Comparison of ENCODE assay signal across 9 cellular contexts in genomic region chr2:207156451-207157161, GRCh38. TPM values are rescaled to one million over a fixed set of nuclear protein-coding genes. Genes with fewer than 3 reads are reported as not detected.
DNase-seq lines count a peak whose midpoint lies in the region; ATAC-seq and TF ChIP-seq lines count a peak whose summit lies in the region.
"Had no signal": no experiment of that assay in that cellular context is flagged by ENCODE, and none has a peak within 500 bp of the region (broad histone marks: within the 10 kb centered on the region; RNA-seq: fewer than 3 reads in every experiment).

No MANE protein-coding gene starts in this region.

- no peak for TF ChIP-seq RAD21 in SK-N-SH (IDR thresholded peaks at IDR 0.05; ENCODE audit: low read length)

- H3K27ac Mint-ChIP-seq in activated T-helper 1 cell treated with anti-CD3 and anti-CD28 coated beads, Interleukin-12 subunit alpha, Interleukin-12 subunit beta, Interleukin-2, Interleukin-4 antibody, amounts not matched to agents 30 ng/mL and 10 ng/mL and 1 ng/mL, durations not matched to agents 14 hours and 24 hours and 36 hours = peak overlapping the region; percentile 41

- peak overlapping the region; percentile 0 for H3K4me3 Mint-ChIP-seq in activated T-helper 1 cell treated with anti-CD3 and anti-CD28 coated beads, Interleukin-12 subunit alpha, Interleukin-12 subunit beta, Interleukin-2, Interleukin-4 antibody, amounts not matched to agents 30 ng/mL and 10 ng/mL and 1 ng/mL, durations not matched to agents 14 hours and 24 hours and 36 hours

- no peaks in the 10 kb centered on the region for H3K9me3 Mint-ChIP-seq in activated T-helper 1 cell treated with anti-CD3 and anti-CD28 coated beads, Interleukin-12 subunit alpha, Interleukin-12 subunit beta, Interleukin-2, Interleukin-4 antibody, amounts not matched to agents 30 ng/mL and 10 ng/mL and 1 ng/mL, durations not matched to agents 14 hours and 24 hours and 36 hours

- H3K4me1 ChIP-seq in SK-N-SH (ENCODE audit: control insufficient read depth in 1 of 2, insufficient read depth in 2 of 2, low read depth in 1 of 2, low read length in 1 of 2) = peaks cover 48 to 72% of the 10 kb centered on the region in 2 experiments
- H3K4me1 ChIP-seq in gastrocnemius medialis = peaks cover 52 to 81% of the 10 kb centered on the region in 2 donors

- no peak for TF ChIP-seq POLR2A in gastrocnemius medialis (IDR thresholded peaks at IDR 0.05)

- no peak for ATAC-seq in SK-N-SH treated with all-trans-retinoic acid at 6 μM for 48 hours
- ATAC-seq in HG02798 (IDR thresholded peaks at IDR 0.05; ENCODE audit: poor library complexity, unreplicated experiment) = peak; percentile 67
- ATAC-seq in gastrocnemius medialis = no peak

- H3K4me3 ChIP-seq in SK-N-SH (ENCODE audit: low read depth in 2 of 2, low read length in 1 of 2) = no peak overlapping the region
- H3K4me3 ChIP-seq in gastrocnemius medialis = no peak overlapping the region
- H3K4me3 ChIP-seq: adrenal gland had no signal

- H3K36me3 Mint-ChIP-seq in activated T-helper 1 cell treated with anti-CD3 and anti-CD28 coated beads, Interleukin-12 subunit alpha, Interleukin-12 subunit beta, Interleukin-2, Interleukin-4 antibody, amounts not matched to agents 30 ng/mL and 10 ng/mL and 1 ng/mL, durations not matched to agents 14 hours and 24 hours and 36 hours (ENCODE audit: low read depth) = peaks cover 24% of the 10 kb centered on the region

- H3K27ac ChIP-seq in SK-N-SH (ENCODE audit: low read depth in 2 of 2, low read length in 1 of 2) (peak overlapping the region in 1 of 2 experiments; percentile 47; a peak in 1 of 4 replicates), gastrocnemius medialis (peak overlapping the region; percentile 16 to 80 (median 23))

- H3K27me3 ChIP-seq in SK-N-SH (ENCODE audit: insufficient read depth) = no peaks in the 10 kb centered on the region
- H3K27me3 ChIP-seq in gastrocnemius medialis = no peaks in the 10 kb centered on the region
- H3K27me3 ChIP-seq: adrenal gland had no signal

- peaks cover 11% of the 10 kb centered on the region for H3F3A ChIP-seq in SK-N-SH (replicated peaks; ENCODE audit: insufficient read depth)

- TF ChIP-seq EP300 in SK-N-SH (IDR thresholded peaks at IDR 0.05; ENCODE audit: borderline replicate concordance in 1 of 2, low read depth in 1 of 2, low read length in 1 of 2) = no peak

- peaks cover 75% of the 10 kb centered on the region for H3K4me1 Mint-ChIP-seq in activated T-helper 1 cell treated with anti-CD3 and anti-CD28 coated beads, Interleukin-12 subunit alpha, Interleukin-12 subunit beta, Interleukin-2, Interleukin-4 antibody, amounts not matched to agents 30 ng/mL and 10 ng/mL and 1 ng/mL, durations not matched to agents 14 hours and 24 hours and 36 hours (ENCODE audit: low read depth)

- peaks cover 100% of the 10 kb centered on the region for H3K79me2 ChIP-seq in SK-N-SH (ENCODE audit: insufficient read depth)

- H2AFZ ChIP-seq in SK-N-SH (ENCODE audit: low read depth) = no peak overlapping the region

- no peak for TF ChIP-seq CTCF in SK-N-SH (IDR thresholded peaks at IDR 0.05)
- TF ChIP-seq CTCF in gastrocnemius medialis (IDR thresholded peaks at IDR 0.05 in 4 of 5, conservative IDR thresholded peaks at IDR 0.05 in 1 of 5) = no peak
- TF ChIP-seq CTCF in GM13977 (IDR thresholded peaks at IDR 0.05; ENCODE audit: extremely low read depth, insufficient read depth, missing control alignments) = no peak

- H3K36me3 ChIP-seq in SK-N-SH (replicated peaks in 1 of 2; ENCODE audit: control insufficient read depth in 1 of 2, insufficient read depth in 2 of 2, low read length in 1 of 2) (peaks cover 0 to 22% of the 10 kb centered on the region in 2 experiments), gastrocnemius medialis (no peaks in the 10 kb centered on the region)
- H3K36me3 ChIP-seq: adrenal gland had no signal

- H3K4me2 ChIP-seq in SK-N-SH = peak overlapping the region; percentile 10

- H3K27me3 Mint-ChIP-seq in activated T-helper 1 cell treated with anti-CD3 and anti-CD28 coated beads, Interleukin-12 subunit alpha, Interleukin-12 subunit beta, Interleukin-2, Interleukin-4 antibody, amounts not matched to agents 30 ng/mL and 10 ng/mL and 1 ng/mL, durations not matched to agents 14 hours and 24 hours and 36 hours (ENCODE audit: insufficient read depth) = peaks cover 3% of the 10 kb centered on the region

- CTCF ChIA-PET in SK-N-SH (lab: Yijun Ruan, JAX) = interaction anchor here (0.5 to 1.9 kb wide), 9 partner anchors 14 to 356 kb away, joined by 3 to 5 read pairs (median 3); no protein-coding TSS in a partner anchor

- no peaks in the 10 kb centered on the region for H3K9me2 ChIP-seq in SK-N-SH

- WGBS in SK-N-SH (ENCODE audit: low lambda C conversion rate) = 94% methylated on average over 5 of the region's 5 CpGs

- intact Hi-C loops in activated T-helper 1 cell treated with anti-CD3 and anti-CD28 coated beads, Interleukin-12 subunit alpha, Interleukin-12 subunit beta, Interleukin-2, Interleukin-4 antibody, amounts not matched to agents 30 ng/mL and 10 ng/mL and 1 ng/mL, durations not matched to agents 14 hours and 24 hours and 36 hours (cut with micrococcal nuclease) = loop anchor here (1.0 to 2.0 kb wide), 5 partner anchors 8 to 174 kb away; partner anchors contain the start of gene KLF7
- intact Hi-C loops in gastrocnemius medialis (cut with DNase I; ENCODE audit: low total_unique reads) = no loop called here

- DNase-seq in SK-N-SH (no peak), gastrocnemius medialis (no peak), GM13977 (ENCODE audit: low spot score) (no peak), NCI-H748 treated with DMSO at 0.1 percent for 48 hours (lab: John Stamatoyannopoulos, UW) (no peak), DMS 273 (lab: John Stamatoyannopoulos, UW; ENCODE audit: unreplicated experiment) (no peak)
- DNase-seq in activated T-helper 1 cell treated with anti-CD3 and anti-CD28 coated beads, Interleukin-12 subunit alpha, Interleukin-12 subunit beta, Interleukin-2, Interleukin-4 antibody, amounts not matched to agents 30 ng/mL and 10 ng/mL and 1 ng/mL, durations not matched to agents 14 hours and 24 hours and 36 hours (ENCODE audit: low spot score) = peak; percentile 19
- DNase-seq: adrenal gland had no signal

- POLR2A ChIA-PET in SK-N-SH (lab: Yijun Ruan, JAX) = interaction anchor here (0.7 to 1.0 kb wide), 2 partner anchors 12 to 32 kb away, joined by 3 read pairs; no protein-coding TSS in a partner anchor

- H3K9me3 ChIP-seq in SK-N-SH (no peaks in the 10 kb centered on the region), gastrocnemius medialis (no peaks in the 10 kb centered on the region)
- H3K9me3 ChIP-seq: adrenal gland had no signal

- no peak overlapping the region for H3K9ac ChIP-seq in SK-N-SH

- peaks cover 100% of the 10 kb centered on the region for H4K20me1 ChIP-seq in SK-N-SH (ENCODE audit: insufficient read depth)

- in situ Hi-C loops in gastrocnemius medialis (cut with MboI; ENCODE audit: low sequenced_read_pairs in 4 of 4) = no loop called here
- in situ Hi-C loops in GM13977 (cut with MboI; ENCODE audit: low pct_unique_long_range_greater_than_20kb, low sequenced_read_pairs, unreplicated experiment) = no loop called here

TF ChIP-seq in SK-N-SH, 30 proteins besides CTCF, POLR2A, EP300 and RAD21:
- TF ChIP-seq FOSL2 (IDR thresholded peaks at IDR 0.05; ENCODE audit: borderline replicate concordance, low read depth) (no peak), RXRA (IDR thresholded peaks at IDR 0.05; ENCODE audit: borderline replicate concordance, low read depth) (peak; percentile 35; the same call in 1 of the 2 replicates)

TF ChIP-seq in SK-N-SH treated with all-trans-retinoic acid at 6 μM for 48 hours, 23 proteins besides CTCF, POLR2A, EP300 and RAD21 (continues in another document):
- no peak for TF ChIP-seq GLIS3 (CRISPR knock-in tag; IDR thresholded peaks at IDR 0.05)
- TF ChIP-seq, protein P1, sequence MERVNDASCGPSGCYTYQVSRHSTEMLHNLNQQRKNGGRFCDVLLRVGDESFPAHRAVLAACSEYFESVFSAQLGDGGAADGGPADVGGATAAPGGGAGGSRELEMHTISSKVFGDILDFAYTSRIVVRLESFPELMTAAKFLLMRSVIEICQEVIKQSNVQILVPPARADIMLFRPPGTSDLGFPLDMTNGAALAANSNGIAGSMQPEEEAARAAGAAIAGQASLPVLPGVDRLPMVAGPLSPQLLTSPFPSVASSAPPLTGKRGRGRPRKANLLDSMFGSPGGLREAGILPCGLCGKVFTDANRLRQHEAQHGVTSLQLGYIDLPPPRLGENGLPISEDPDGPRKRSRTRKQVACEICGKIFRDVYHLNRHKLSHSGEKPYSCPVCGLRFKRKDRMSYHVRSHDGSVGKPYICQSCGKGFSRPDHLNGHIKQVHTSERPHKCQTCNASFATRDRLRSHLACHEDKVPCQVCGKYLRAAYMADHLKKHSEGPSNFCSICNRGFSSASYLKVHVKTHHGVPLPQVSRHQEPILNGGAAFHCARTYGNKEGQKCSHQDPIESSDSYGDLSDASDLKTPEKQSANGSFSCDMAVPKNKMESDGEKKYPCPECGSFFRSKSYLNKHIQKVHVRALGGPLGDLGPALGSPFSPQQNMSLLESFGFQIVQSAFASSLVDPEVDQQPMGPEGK (CRISPR knock-in tag; IDR thresholded peaks at IDR 0.05; ENCODE audit: borderline replicate concordance) = no peak
- TF ChIP-seq CSRNP3 (CRISPR knock-in tag; IDR thresholded peaks at IDR 0.05) = no peak

RNA-seq across cellular contexts. Expression of gene KLF7, which starts 9.1 kb away (rescaled TPM):
- polyA plus RNA-seq in SK-N-SH (2012; rRNA removed) = 7.5 and 12.8 TPM in 2 replicates
- polyA plus RNA-seq in SK-N-SH (2012; cell fraction: cytosol; rRNA removed) = 4.9 and 5.2 TPM in 2 replicates
- 12.9 and 16.8 TPM in 2 replicates for polyA plus RNA-seq in SK-N-SH (2012; cell fraction: nucleus; rRNA removed)
- total RNA-seq in activated T-helper 1 cell treated with anti-CD3 and anti-CD28 coated beads, Interleukin-12 subunit alpha, Interleukin-12 subunit beta, Interleukin-2, Interleukin-4 antibody, amounts not matched to agents 30 ng/mL and 10 ng/mL and 1 ng/mL, durations not matched to agents 14 hours and 24 hours and 36 hours = 13.4 and 16.5 TPM in 2 replicates
- 10 to 100 TPM in 1 of 4 donors, 1 to 10 TPM in 3; 6.8 to 12.0 (median 7.6) TPM for total RNA-seq in gastrocnemius medialis
